Comparison of ENCODE assay signal across 8 cellular contexts in the genomic region with DNA sequence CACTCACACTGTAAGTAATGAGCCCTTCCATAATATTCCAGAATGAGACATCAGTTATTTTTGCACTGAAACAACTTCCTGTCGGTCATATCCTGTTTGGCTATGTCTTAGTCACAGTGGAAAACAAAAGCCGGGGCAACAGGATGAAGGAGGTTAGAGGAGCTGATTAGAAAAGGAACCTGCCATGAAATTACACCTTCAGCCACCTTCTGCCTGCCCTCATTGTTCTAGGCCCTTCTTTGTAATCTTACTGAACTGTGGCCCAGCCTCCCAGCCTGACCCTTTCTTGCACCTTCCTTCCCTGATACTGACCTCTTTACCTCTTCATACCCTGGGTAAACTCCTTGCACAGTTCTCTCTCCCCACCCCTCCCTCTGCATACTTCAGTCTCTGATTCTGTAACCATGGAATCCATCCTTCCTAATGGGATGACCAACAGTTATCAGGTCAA.
DNase-seq lines count a peak whose midpoint lies in the region; ATAC-seq and TF ChIP-seq lines count a peak whose summit lies in the region.

No MANE protein-coding gene starts in this region.

- TF ChIP-seq POLR2A in lower leg skin (IDR thresholded peaks at IDR 0.05): no peak

- peaks cover 0 to 3% of the 10 kb centered on the region in 2 donors for H3K36me3 Mint-ChIP-seq in activated T-cell treated with anti-CD3 and anti-CD28 coated beads, Interleukin-2, amount 50 U/mL, for 72 hours (ENCODE audit: insufficient read depth in 2 of 2)

- H3K4me3 ChIP-seq in AG10803 (ENCODE audit: low read length): no peak overlapping the region
- no peak overlapping the region for H3K4me3 ChIP-seq in lower leg skin (ENCODE audit: low read depth, poor library complexity, severe bottlenecking)

- H3K9me3 Mint-ChIP-seq in activated T-cell treated with anti-CD3 and anti-CD28 coated beads, Interleukin-2, amount 50 U/mL, for 72 hours: no peaks in the 10 kb centered on the region

- intact Hi-C loops in Right ventricle myocardium superior (cut with DNase I): no loop called here
- intact Hi-C loops in lower leg skin (cut with DNase I; ENCODE audit: low total_unique reads): no loop called here

- DNase-seq in AG10803 (ENCODE audit: low read depth) (peak; percentile 62), HPDE6-E6E7 (ENCODE audit: extremely low spot score) (peak; percentile 52), Right ventricle myocardium superior (no peak), lower leg skin (ENCODE audit: low spot score in 2 of 2) (no peak), DMS114 treated with DMSO at 0.1 percent for 48 hours (lab: John Stamatoyannopoulos, UW; ENCODE audit: unreplicated experiment) (no peak), dedifferentiated amniotic fluid mesenchymal stem cell (ENCODE audit: extremely low spot score) (no peak)
- peak; percentile 33 to 47 for DNase-seq in activated T-cell treated with anti-CD3 and anti-CD28 coated beads, Interleukin-2, amount 50 U/mL, for 72 hours
- peak; percentile 12 to 36 for DNase-seq in stimulated activated CD4-positive, alpha-beta T cell treated with anti-CD3 and anti-CD28 coated beads, Interleukin-2, amount 100 ng/mL, for 24 hours

- peak; percentile 87 to 91 for ATAC-seq in activated T-cell treated with anti-CD3 and anti-CD28 coated beads, Interleukin-2, amount 50 U/mL, for 72 hours (replicated peaks in 1 of 2)
- ATAC-seq in Right ventricle myocardium superior (ENCODE audit: poor library complexity): peak; percentile 51

- H3K4me1 Mint-ChIP-seq in activated T-cell treated with anti-CD3 and anti-CD28 coated beads, Interleukin-2, amount 50 U/mL, for 72 hours (ENCODE audit: low read depth): peaks cover 35% of the 10 kb centered on the region

- H3K27ac Mint-ChIP-seq in activated T-cell treated with anti-CD3 and anti-CD28 coated beads, Interleukin-2, amount 50 U/mL, for 72 hours: peak overlapping the region; percentile 97

- 47 to 54% methylated on average over 2 of the region's 2 CpGs for WGBS in lower leg skin, 2 donors

- peak overlapping the region; percentile 42 to 64 for H3K4me3 Mint-ChIP-seq in activated T-cell treated with anti-CD3 and anti-CD28 coated beads, Interleukin-2, amount 50 U/mL, for 72 hours

- no peaks in the 10 kb centered on the region for H3K27me3 Mint-ChIP-seq in activated T-cell treated with anti-CD3 and anti-CD28 coated beads, Interleukin-2, amount 50 U/mL, for 72 hours (ENCODE audit: low read depth)

- TF ChIP-seq CTCF in AG10803 (conservative IDR thresholded peaks at IDR 0.05; ENCODE audit: low read length) (no peak), lower leg skin (IDR thresholded peaks at IDR 0.05) (no peak)

Comparison
In these comparisons a context has a peak if more than half of its experiments do, and no peak if none do; other contexts are left out.
1. DNase-seq: peak in AG10803 (single experiment), HPDE6-E6E7 (single experiment), activated T-cell treated with anti-CD3 and anti-CD28 coated beads, Interleukin-2, amount 50 U/mL, for 72 hours (2 of 2) and stimulated activated CD4-positive, alpha-beta T cell treated with anti-CD3 and anti-CD28 coated beads, Interleukin-2, amount 100 ng/mL, for 24 hours (2 of 2); none in Right ventricle myocardium superior (single experiment), lower leg skin (0 of 2), DMS114 treated with DMSO at 0.1 percent for 48 hours (single experiment) and dedifferentiated amniotic fluid mesenchymal stem cell (single experiment).